Comparison of ENCODE assay signal across 14 cellular contexts in the genomic region with DNA sequence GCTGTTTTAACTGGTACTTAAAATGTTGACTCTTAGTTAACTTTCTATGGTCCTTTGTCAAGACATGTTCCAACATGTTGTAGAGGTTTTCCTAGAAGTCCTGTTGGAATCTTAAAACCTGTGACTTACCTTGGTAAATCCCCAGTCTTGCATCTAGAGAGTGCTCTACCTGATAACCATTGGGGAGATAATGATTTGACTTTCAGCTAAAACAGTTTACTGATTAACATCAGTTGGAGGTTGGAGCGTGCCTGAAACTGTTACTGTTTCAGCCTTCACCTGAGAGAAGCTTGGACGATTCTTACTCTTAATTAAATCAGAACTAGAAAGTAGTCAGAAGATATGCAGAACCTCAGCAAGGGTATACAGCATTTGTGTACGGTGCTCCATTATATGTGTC. TPM values are rescaled to one million over a fixed set of nuclear protein-coding genes. Genes with fewer than 3 reads are reported as not detected.
DNase-seq lines count a peak whose midpoint lies in the region; ATAC-seq, FAIRE-seq and TF ChIP-seq lines count a peak whose summit lies in the region.
"Had no signal": no experiment of that assay in that cellular context is flagged by ENCODE, and none has a peak within 500 bp of the region (broad histone marks: within the 10 kb centered on the region; RNA-seq: fewer than 3 reads in every experiment).

No MANE protein-coding gene starts in this region.

- H3K4me3 Mint-ChIP-seq in CD8-positive, alpha-beta T cell, result no peak overlapping the region

- peaks cover 27% of the 10 kb centered on the region for H3K36me3 ChIP-seq in CD8-positive, alpha-beta T cell (ENCODE audit: insufficient read depth, low read length)
- H3K36me3 ChIP-seq in Loucy (ENCODE audit: insufficient read depth, low read length) (peaks cover 47% of the 10 kb centered on the region), hepatocyte (replicated peaks; ENCODE audit: insufficient read depth, low read depth) (no peaks in the 10 kb centered on the region), vagina (peaks cover 4 to 42% of the 10 kb centered on the region in 2 donors), ascending aorta (peaks cover 44 to 54% of the 10 kb centered on the region in 2 donors)

- peaks cover 55% of the 10 kb centered on the region for H3K4me1 Mint-ChIP-seq in CD8-positive, alpha-beta T cell (ENCODE audit: low read depth)

- H3K27me3 ChIP-seq in CD8-positive, alpha-beta T cell (ENCODE audit: insufficient read depth, low read length), result no peaks in the 10 kb centered on the region
- H3K27me3 ChIP-seq in Loucy (ENCODE audit: insufficient read depth, low read length, poor library complexity, severe bottlenecking) (no peaks in the 10 kb centered on the region), hepatocyte (no peaks in the 10 kb centered on the region), vagina (no peaks in the 10 kb centered on the region), dorsolateral prefrontal cortex (no peaks in the 10 kb centered on the region), ascending aorta (no peaks in the 10 kb centered on the region)

- H3K9me2 ChIP-seq in Loucy (replicated peaks; ENCODE audit: low read depth, low read length), result no peaks in the 10 kb centered on the region
- no peaks in the 10 kb centered on the region for H3K9me2 ChIP-seq in hepatocyte (replicated peaks; ENCODE audit: insufficient read depth)

- no peak overlapping the region for H2AFZ ChIP-seq in Loucy (ENCODE audit: low read length)
- no peak overlapping the region for H2AFZ ChIP-seq in hepatocyte
- H2AFZ ChIP-seq: parathyroid adenoma had no signal

- H3K27ac Mint-ChIP-seq in CD8-positive, alpha-beta T cell, result peak overlapping the region; percentile 79

- intact Hi-C loops in CD8-positive, alpha-beta T cell (cut with DNase I, micrococcal nuclease), result loop anchor here in 1 of 2 experiments (2.0 kb wide), 1 partner anchor 18 kb away; no protein-coding TSS in a partner anchor
- intact Hi-C loops in vagina (cut with DNase I) (no loop called here), dorsolateral prefrontal cortex (cut with DNase I) (no loop called here), ascending aorta (cut with DNase I) (no loop called here)

- H3K27ac ChIP-seq in CD8-positive, alpha-beta T cell (ENCODE audit: low read depth, low read length), result no peak overlapping the region
- H3K27ac ChIP-seq in hepatocyte (peak overlapping the region; percentile 86), vagina (no peak overlapping the region), dorsolateral prefrontal cortex (no peak overlapping the region), ascending aorta (no peak overlapping the region)
- H3K27ac ChIP-seq: parathyroid adenoma, thoracic aorta had no signal

- H3K9ac ChIP-seq in Loucy (ENCODE audit: low read depth, low read length, poor library complexity, severe bottlenecking), result peak overlapping the region; percentile 50
- H3K9ac ChIP-seq: parathyroid adenoma had no signal

- H3K79me2 ChIP-seq in Loucy (ENCODE audit: insufficient read depth, low read length) (peaks cover 72% of the 10 kb centered on the region), hepatocyte (peaks cover 75% of the 10 kb centered on the region)
- H3K79me2 ChIP-seq: parathyroid adenoma had no signal

- peaks cover 22% of the 10 kb centered on the region for H4K20me1 ChIP-seq in Loucy (ENCODE audit: insufficient read depth, low read length, poor library complexity, severe bottlenecking)
- H4K20me1 ChIP-seq in hepatocyte (ENCODE audit: insufficient read depth, poor library complexity, severe bottlenecking), result peaks cover 53% of the 10 kb centered on the region

- CTCF ChIA-PET in CD8-positive, alpha-beta T cell (lab: Charles Lee), result interaction anchor here (0.9 to 5.5 kb wide), 4 partner anchors 10 to 94 kb away, joined by 3 to 29 read pairs (median 4); no protein-coding TSS in a partner anchor

- H3F3A ChIP-seq in Loucy (ENCODE audit: low read depth), result peaks cover 11% of the 10 kb centered on the region; the same call in 1 of the 2 replicates

- no peak overlapping the region for H3K4me3 ChIP-seq in CD8-positive, alpha-beta T cell (ENCODE audit: low read depth, low read length)
- H3K4me3 ChIP-seq in Loucy (ENCODE audit: low read length, poor library complexity, severe bottlenecking) (no peak overlapping the region), hepatocyte (no peak overlapping the region), vagina (no peak overlapping the region), dorsolateral prefrontal cortex (no peak overlapping the region), ascending aorta (no peak overlapping the region)
- H3K4me3 ChIP-seq: thoracic aorta had no signal

- H3K4me2 ChIP-seq in Loucy (ENCODE audit: low read depth, low read length, poor library complexity, severe bottlenecking) (peak overlapping the region; percentile 25), hepatocyte (peak overlapping the region; percentile 19)

- ATAC-seq in CD8-positive, alpha-beta T cell, result no peak

- peaks cover 6% of the 10 kb centered on the region for H3K9me3 Mint-ChIP-seq in CD8-positive, alpha-beta T cell

- H3K4me1 ChIP-seq in CD8-positive, alpha-beta T cell (ENCODE audit: insufficient read depth, low read length), result peaks cover 57% of the 10 kb centered on the region
- H3K4me1 ChIP-seq in Loucy (ENCODE audit: insufficient read depth, low read length, poor library complexity, severe bottlenecking) (peaks cover 23% of the 10 kb centered on the region), hepatocyte (ENCODE audit: insufficient read depth) (peaks cover 12% of the 10 kb centered on the region), vagina (peaks cover 24% of the 10 kb centered on the region), ascending aorta (no peaks in the 10 kb centered on the region)
- H3K4me1 ChIP-seq: parathyroid adenoma had no signal

- no peak for TF ChIP-seq CTCF in CD8-positive, alpha-beta T cell (IDR thresholded peaks at IDR 0.05)
- TF ChIP-seq CTCF in Loucy (conservative IDR thresholded peaks at IDR 0.05; ENCODE audit: low read length), result no peak
- no peak for TF ChIP-seq CTCF in hepatocyte (IDR thresholded peaks at IDR 0.05; ENCODE audit: poor library complexity)
- TF ChIP-seq CTCF in vagina (IDR thresholded peaks at IDR 0.05), result no peak
- TF ChIP-seq CTCF in dorsolateral prefrontal cortex (IDR thresholded peaks at IDR 0.05 in 54 of 56, conservative IDR thresholded peaks at IDR 0.05 in 2 of 56; ENCODE audit: low read depth in 1 of 56, partially characterized antibody in 56 of 56), result no peak
- TF ChIP-seq CTCF in ascending aorta (IDR thresholded peaks at IDR 0.05), result no peak

- no peak for TF ChIP-seq POLR2A in vagina (IDR thresholded peaks at IDR 0.05)

- POLR2A ChIA-PET in CD8-positive, alpha-beta T cell (lab: Charles Lee), result interaction anchor here (1.0 to 7.2 kb wide), 3 partner anchors 10 to 30 kb away, joined by 3 to 48 read pairs (median 4); a partner anchor contains a TSS

- no peak for DNase-seq in CD8-positive, alpha-beta T cell
- DNase-seq in GM19239 (ENCODE audit: insufficient read length, low spot score) (no peak), hepatocyte (ENCODE audit: low spot score) (peak; percentile 8), vagina (ENCODE audit: extremely low spot score in 2 of 2) (no peak), dorsolateral prefrontal cortex (no peak), NCI-H345 treated with DMSO at 0.1 percent for 48 hours (lab: John Stamatoyannopoulos, UW; ENCODE audit: unreplicated experiment) (no peak), ascending aorta (ENCODE audit: low spot score in 2 of 2) (no peak)
- DNase-seq: activated CD4-positive, CD25-positive, alpha-beta regulatory T cell treated with anti-CD3 and anti-CD28 coated beads, Interleukin-2, amount 50 U/mL, for 72 hours; NCI-H187 treated with DMSO at 0.1 percent for 48 hours; stimulated activated CD4-positive, alpha-beta T cell treated with anti-CD3 and anti-CD28 coated beads, Interleukin-4, amount 100 ng/mL, for 1 hour had no signal

- peaks cover 4% of the 10 kb centered on the region for H3K9me3 ChIP-seq in CD8-positive, alpha-beta T cell (ENCODE audit: low read length)
- H3K9me3 ChIP-seq in Loucy (ENCODE audit: insufficient read depth, low read depth, low read length), result no peaks in the 10 kb centered on the region; the same call in 1 of the 2 replicates
- no peaks in the 10 kb centered on the region for H3K9me3 ChIP-seq in hepatocyte (ENCODE audit: low read depth)
- H3K9me3 ChIP-seq in vagina, result no peaks in the 10 kb centered on the region
- no peaks in the 10 kb centered on the region for H3K9me3 ChIP-seq in ascending aorta
- H3K9me3 ChIP-seq: thoracic aorta had no signal

- FAIRE-seq in GM19239 (lab: Jason Lieb, UNC), result peak; percentile 62
- FAIRE-seq: H54 had no signal

- 66% methylated on average over 3 of the region's 3 CpGs for WGBS in hepatocyte (ENCODE audit: low lambda C conversion rate, missing lambda C conversion rate)

- peaks cover 68% of the 10 kb centered on the region for H3K36me3 Mint-ChIP-seq in CD8-positive, alpha-beta T cell

- no peaks in the 10 kb centered on the region for H3K27me3 Mint-ChIP-seq in CD8-positive, alpha-beta T cell (ENCODE audit: low read depth)

RNA-seq across cellular contexts. Expression of a gene that starts 8.8 kb away (rescaled TPM):
- total RNA-seq in CD8-positive, alpha-beta T cell, result 100 to 1,000 TPM; 209 to 218 TPM
- total RNA-seq in hepatocyte (42.3 and 47.8 TPM in 2 replicates), vagina (90.1 TPM), dorsolateral prefrontal cortex (100 to 1,000 TPM in 47 of 120 experiments, 10 to 100 TPM in 73; 56.3 to 151 (median 97.1) TPM), ascending aorta (9.9 TPM)
- 15.4 and 22.5 TPM in 2 replicates for polyA plus RNA-seq in hepatocyte

RNA-seq across cellular contexts. Expression of a gene that starts 30.4 kb away (rescaled TPM):
- total RNA-seq in CD8-positive, alpha-beta T cell, result 10 to 100 TPM; 32.2 to 32.6 TPM
- total RNA-seq in hepatocyte (19.7 and 26.0 TPM in 2 replicates), vagina (52.1 TPM), dorsolateral prefrontal cortex (100 to 1,000 TPM in 8 of 120 experiments, 10 to 100 TPM in 112; 38.4 to 188 (median 62.6) TPM), ascending aorta (129 TPM)
- polyA plus RNA-seq in hepatocyte, result 15.5 and 18.8 TPM in 2 replicates
